1 cellular context compared by ENCODE assay signal in the genomic region with DNA sequence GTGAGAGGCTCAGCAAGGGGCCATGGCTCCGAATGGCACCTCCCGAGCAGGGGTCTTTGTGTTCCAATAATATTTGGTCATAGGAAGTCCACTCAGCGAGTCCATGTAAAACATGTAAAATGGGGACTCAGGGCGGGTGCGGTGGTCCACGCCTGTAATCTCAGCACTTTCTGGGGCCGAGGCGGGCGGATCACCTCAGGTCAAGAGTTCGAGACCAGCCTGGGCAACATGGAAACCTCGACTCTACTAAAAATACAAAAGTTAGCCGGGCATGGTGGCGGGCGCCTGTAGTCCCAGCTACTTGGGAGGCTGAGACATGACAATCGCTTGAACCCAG.
TF ChIP-seq lines count a peak whose summit lies in the region.

No MANE protein-coding gene starts in this region.

TF ChIP-seq in HepG2, 621 proteins besides CTCF, POLR2A, EP300 and RAD21:
- TF ChIP-seq, protein P1, sequence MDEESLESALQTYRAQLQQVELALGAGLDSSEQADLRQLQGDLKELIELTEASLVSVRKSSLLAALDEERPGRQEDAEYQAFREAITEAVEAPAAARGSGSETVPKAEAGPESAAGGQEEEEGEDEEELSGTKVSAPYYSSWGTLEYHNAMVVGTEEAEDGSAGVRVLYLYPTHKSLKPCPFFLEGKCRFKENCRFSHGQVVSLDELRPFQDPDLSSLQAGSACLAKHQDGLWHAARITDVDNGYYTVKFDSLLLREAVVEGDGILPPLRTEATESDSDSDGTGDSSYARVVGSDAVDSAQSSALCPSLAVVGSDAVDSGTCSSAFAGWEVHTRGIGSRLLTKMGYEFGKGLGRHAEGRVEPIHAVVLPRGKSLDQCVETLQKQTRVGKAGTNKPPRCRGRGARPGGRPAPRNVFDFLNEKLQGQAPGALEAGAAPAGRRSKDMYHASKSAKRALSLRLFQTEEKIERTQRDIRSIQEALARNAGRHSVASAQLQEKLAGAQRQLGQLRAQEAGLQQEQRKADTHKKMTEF (CRISPR knock-in tag; IDR thresholded peaks at IDR 0.05): no peak
